ENCODE assay signal across 14 cellular contexts in the genomic region with DNA sequence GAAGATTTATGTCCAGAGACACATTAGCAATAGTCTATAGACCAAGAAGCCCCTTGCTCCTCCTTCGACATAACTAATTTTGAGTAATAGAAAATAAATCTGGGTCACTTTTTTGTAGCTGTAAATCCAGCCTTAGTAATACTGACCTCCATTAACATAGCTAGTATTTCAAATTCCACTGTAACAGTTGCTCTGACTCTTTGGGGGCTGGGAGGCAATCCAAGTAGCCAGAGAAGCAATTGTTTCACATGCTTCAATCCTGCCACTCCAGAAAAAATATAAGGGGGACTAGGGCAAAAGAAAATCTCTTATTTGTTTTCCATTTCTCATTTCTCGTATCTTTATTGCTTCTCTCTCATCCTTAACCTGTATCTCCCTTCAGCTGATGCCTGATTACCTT.
DNase-seq lines count a peak whose midpoint lies in the region; ATAC-seq, FAIRE-seq and TF ChIP-seq lines count a peak whose summit lies in the region.
"Had no signal": no experiment of that assay in that cellular context is flagged by ENCODE, and none has a peak within 500 bp of the region (broad histone marks: within the 10 kb centered on the region; RNA-seq: fewer than 3 reads in every experiment).

No MANE protein-coding gene starts in this region.

- H3K9me3 Mint-ChIP-seq in CD4-positive, alpha-beta T cell: no peaks in the 10 kb centered on the region
- no peaks in the 10 kb centered on the region for H3K9me3 Mint-ChIP-seq in central memory CD8-positive, alpha-beta T cell
- peaks cover 0 to 12% (median 0%) of the 10 kb centered on the region in 11 donors for H3K9me3 Mint-ChIP-seq in naive thymus-derived CD4-positive, alpha-beta T cell

- H3K4me1 ChIP-seq in HUES48 (ENCODE audit: control insufficient read depth, insufficient read depth, low read length) (peaks cover 51% of the 10 kb centered on the region), ascending aorta (peaks cover 4 to 29% of the 10 kb centered on the region in 2 donors)
- peaks cover 25 to 51% of the 10 kb centered on the region in 2 donors for H3K4me1 ChIP-seq in naive thymus-derived CD4-positive, alpha-beta T cell (ENCODE audit: control insufficient read depth in 2 of 2, insufficient read depth in 2 of 2, low read length in 2 of 2)
- H3K4me1 ChIP-seq: psoas muscle had no signal

- no peak overlapping the region for H3K27ac ChIP-seq in CD4-positive, alpha-beta T cell (ENCODE audit: low read depth, low read length)
- H3K27ac ChIP-seq in HUES48 (ENCODE audit: low read depth, low read length) (peak overlapping the region; percentile 62), ascending aorta (no peak overlapping the region)
- H3K27ac ChIP-seq in naive thymus-derived CD4-positive, alpha-beta T cell (ENCODE audit: low read depth, low read length): no peak overlapping the region
- H3K27ac ChIP-seq: psoas muscle had no signal

- CTCF ChIA-PET in CD4-positive, alpha-beta T cell (lab: Charles Lee): interaction anchor here (1.0 to 1.1 kb wide), 2 partner anchors 12 to 185 kb away, joined by 3 read pairs; no protein-coding TSS in a partner anchor
- CTCF ChIA-PET in naive thymus-derived CD4-positive, alpha-beta T cell (lab: Charles Lee): interaction anchor here (0.8 kb wide), 1 partner anchor 11 kb away, joined by 3 read pairs; no protein-coding TSS in a partner anchor

- H3K4me3 ChIP-seq in HUES48 (ENCODE audit: low read depth, low read length) (no peak overlapping the region; the same call in 1 of the 2 replicates), ascending aorta (no peak overlapping the region)
- no peak overlapping the region for H3K4me3 ChIP-seq in naive thymus-derived CD4-positive, alpha-beta T cell (ENCODE audit: low read length)
- H3K4me3 ChIP-seq: psoas muscle had no signal

- H3K9me3 ChIP-seq in CD4-positive, alpha-beta T cell (ENCODE audit: control insufficient read depth, low read length): no peaks in the 10 kb centered on the region
- H3K9me3 ChIP-seq in HUES48 (ENCODE audit: control insufficient read depth, insufficient read depth, low read length): no peaks in the 10 kb centered on the region
- no peaks in the 10 kb centered on the region for H3K9me3 ChIP-seq in naive thymus-derived CD4-positive, alpha-beta T cell (ENCODE audit: control insufficient read depth in 2 of 3, low read length in 3 of 3)
- H3K9me3 ChIP-seq in ascending aorta: no peaks in the 10 kb centered on the region
- H3K9me3 ChIP-seq: psoas muscle had no signal

- no peak for ATAC-seq in CD4-positive, alpha-beta T cell (ENCODE audit: poor library complexity)
- no peak for ATAC-seq in central memory CD8-positive, alpha-beta T cell (replicated peaks; ENCODE audit: extremely low read depth, poor library complexity, severe bottlenecking)
- no peak for ATAC-seq in naive thymus-derived CD4-positive, alpha-beta T cell
- ATAC-seq: activated CD4-positive, CD25-positive, alpha-beta regulatory T cell treated with anti-CD3 and anti-CD28 coated beads, Interleukin-2, amount 50 U/mL, for 24 hours; psoas muscle; SK-N-SH treated with all-trans-retinoic acid at 6 μM for 48 hours had no signal

- H3K27me3 ChIP-seq in CD4-positive, alpha-beta T cell (ENCODE audit: control insufficient read depth, insufficient read depth, low read length): no peaks in the 10 kb centered on the region
- H3K27me3 ChIP-seq in HUES48 (ENCODE audit: control insufficient read depth, insufficient read depth, low read length) (no peaks in the 10 kb centered on the region), ascending aorta (no peaks in the 10 kb centered on the region)
- H3K27me3 ChIP-seq in naive thymus-derived CD4-positive, alpha-beta T cell (ENCODE audit: control insufficient read depth in 2 of 2, insufficient read depth in 2 of 2, low read length in 2 of 2): no peaks in the 10 kb centered on the region

- no peak for DNase-seq in CD4-positive, alpha-beta T cell
- DNase-seq in central memory CD8-positive, alpha-beta T cell (ENCODE audit: low spot score in 2 of 2): no peak
- no peak for DNase-seq in naive thymus-derived CD4-positive, alpha-beta T cell
- no peak for DNase-seq in stimulated activated CD4-positive, alpha-beta T cell treated with anti-CD3 and anti-CD28 coated beads, Interleukin-4, amount 100 ng/mL, for 1 hour
- DNase-seq in GM19239 (ENCODE audit: insufficient read length, low spot score) (no peak), cardiac septum (ENCODE audit: low spot score) (no peak), ascending aorta (ENCODE audit: low spot score in 2 of 2) (no peak)
- DNase-seq: erythroblast, NCI-H2171 treated with DMSO at 0.1 percent for 48 hours, psoas muscle had no signal

- intact Hi-C loops in CD4-positive, alpha-beta T cell (cut with DNase I, micrococcal nuclease): no loop called here
- intact Hi-C loops in naive thymus-derived CD4-positive, alpha-beta T cell (cut with micrococcal nuclease): no loop called here
- intact Hi-C loops in cardiac septum (cut with DNase I) (no loop called here), ascending aorta (cut with DNase I) (no loop called here)

- H3K36me3 Mint-ChIP-seq in CD4-positive, alpha-beta T cell (ENCODE audit: low read depth): peaks cover 53% of the 10 kb centered on the region
- peaks cover 10% of the 10 kb centered on the region for H3K36me3 Mint-ChIP-seq in central memory CD8-positive, alpha-beta T cell (ENCODE audit: insufficient read depth)
- H3K36me3 Mint-ChIP-seq in naive thymus-derived CD4-positive, alpha-beta T cell: peaks cover 3 to 52% (median 39%) of the 10 kb centered on the region in 5 donors

- TF ChIP-seq CTCF in CD4-positive, alpha-beta T cell (IDR thresholded peaks at IDR 0.05): no peak
- no peak for TF ChIP-seq CTCF in ascending aorta (IDR thresholded peaks at IDR 0.05)

- H3K9ac ChIP-seq in HUES48 (ENCODE audit: low read depth, low read length): no peak overlapping the region

- H3K4me1 Mint-ChIP-seq in CD4-positive, alpha-beta T cell (ENCODE audit: low read depth): peaks cover 91% of the 10 kb centered on the region
- H3K4me1 Mint-ChIP-seq in central memory CD8-positive, alpha-beta T cell: peaks cover 46% of the 10 kb centered on the region
- H3K4me1 Mint-ChIP-seq in naive thymus-derived CD4-positive, alpha-beta T cell: peaks cover 46 to 93% (median 89%) of the 10 kb centered on the region in 7 donors

- POLR2A ChIA-PET in CD4-positive, alpha-beta T cell (lab: Charles Lee): interaction anchor here (0.5 to 1.7 kb wide), 3 partner anchors 10 to 63 kb away, joined by 3 to 6 read pairs (median 3); no protein-coding TSS in a partner anchor
- POLR2A ChIA-PET in naive thymus-derived CD4-positive, alpha-beta T cell (lab: Charles Lee): interaction anchor here (0.6 to 2.4 kb wide), 3 partner anchors 18 to 143 kb away, joined by 3 to 11 read pairs (median 3); no protein-coding TSS in a partner anchor

- H3K27ac Mint-ChIP-seq in CD4-positive, alpha-beta T cell: peak overlapping the region; percentile 87
- peak overlapping the region; percentile 93 for H3K27ac Mint-ChIP-seq in central memory CD8-positive, alpha-beta T cell (ENCODE audit: low read depth)
- peak overlapping the region in 7 of 9 donors; percentile 57 to 85 (median 74) for H3K27ac Mint-ChIP-seq in naive thymus-derived CD4-positive, alpha-beta T cell

- H3K36me3 ChIP-seq in HUES48 (ENCODE audit: control insufficient read depth, insufficient read depth, low read length) (no peaks in the 10 kb centered on the region), ascending aorta (no peaks in the 10 kb centered on the region)
- H3K36me3 ChIP-seq in naive thymus-derived CD4-positive, alpha-beta T cell (ENCODE audit: control insufficient read depth in 2 of 3, insufficient read depth in 3 of 3, low read length in 3 of 3): no peaks in the 10 kb centered on the region

- FAIRE-seq in GM19239 (lab: Jason Lieb, UNC): no peak
- FAIRE-seq: H54 had no signal

- H3K27me3 Mint-ChIP-seq in CD4-positive, alpha-beta T cell: no peaks in the 10 kb centered on the region
- no peaks in the 10 kb centered on the region for H3K27me3 Mint-ChIP-seq in central memory CD8-positive, alpha-beta T cell
- no peaks in the 10 kb centered on the region for H3K27me3 Mint-ChIP-seq in naive thymus-derived CD4-positive, alpha-beta T cell

- no peak overlapping the region for H3K4me3 Mint-ChIP-seq in CD4-positive, alpha-beta T cell
- H3K4me3 Mint-ChIP-seq in central memory CD8-positive, alpha-beta T cell: no peak overlapping the region
- peak overlapping the region in 4 of 10 donors; percentile 2 to 48 (median 27) for H3K4me3 Mint-ChIP-seq in naive thymus-derived CD4-positive, alpha-beta T cell
